Comparison of ENCODE assay signal across 22 cellular contexts in the genomic region with DNA sequence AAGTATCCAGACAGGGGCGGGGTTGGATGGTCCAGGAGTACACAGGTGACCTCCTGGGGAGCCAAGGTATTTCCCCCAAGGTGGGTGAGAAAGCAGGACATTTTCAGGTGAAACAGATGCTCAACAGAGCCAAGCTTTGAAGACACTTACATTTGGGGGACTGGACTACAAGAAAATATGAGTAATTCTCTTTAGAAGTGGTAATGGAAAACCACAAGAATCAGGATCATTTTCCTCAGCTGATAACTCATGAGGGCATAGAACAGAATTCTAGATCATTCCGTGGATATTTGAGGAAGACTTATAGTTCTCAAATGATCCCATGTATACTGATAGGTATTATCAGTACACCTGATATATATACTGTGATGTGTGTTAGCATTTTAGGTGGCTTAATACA.
DNase-seq lines count a peak whose midpoint lies in the region; ATAC-seq, FAIRE-seq and TF ChIP-seq lines count a peak whose summit lies in the region.
"Had no signal": no experiment of that assay in that cellular context is flagged by ENCODE, and none has a peak within 500 bp of the region (broad histone marks: within the 10 kb centered on the region; RNA-seq: fewer than 3 reads in every experiment).

No MANE protein-coding gene starts in this region.

- no peaks in the 10 kb centered on the region for H4K20me1 ChIP-seq in OCI-LY3 (ENCODE audit: insufficient read depth, low read length)
- H4K20me1 ChIP-seq in astrocyte (ENCODE audit: insufficient read depth, low read length): peaks cover 14% of the 10 kb centered on the region

- POLR2A ChIA-PET in CD8-positive, alpha-beta T cell (lab: Charles Lee): no interaction called here

- H3K4me1 ChIP-seq in OCI-LY3 (ENCODE audit: low read length) (peaks cover 75% of the 10 kb centered on the region), astrocyte (ENCODE audit: insufficient read depth, low read length) (peaks cover 19% of the 10 kb centered on the region), colonic mucosa (no peaks in the 10 kb centered on the region)
- no peaks in the 10 kb centered on the region for H3K4me1 ChIP-seq in CD8-positive, alpha-beta T cell (ENCODE audit: insufficient read depth, low read length)
- H3K4me1 ChIP-seq: Peyer's patch had no signal

- peaks cover 34% of the 10 kb centered on the region for H3K4me1 Mint-ChIP-seq in activated T-cell treated with anti-CD3 and anti-CD28 coated beads, Interleukin-2, amount 50 U/mL, for 72 hours (ENCODE audit: low read depth)
- peaks cover 19% of the 10 kb centered on the region for H3K4me1 Mint-ChIP-seq in astrocyte (ENCODE audit: low read depth, unreplicated experiment)
- H3K4me1 Mint-ChIP-seq in stimulated activated effector memory CD8-positive, alpha-beta T cell treated with anti-CD3 and anti-CD28 coated beads, Interleukin-12 subunit alpha, Interleukin-12 subunit beta, amount 100 ng/mL, for 72 hours: peaks cover 29% of the 10 kb centered on the region
- H3K4me1 Mint-ChIP-seq in CD8-positive, alpha-beta T cell (ENCODE audit: low read depth): peaks cover 2% of the 10 kb centered on the region

- no peak for ATAC-seq in activated T-cell treated with anti-CD3 and anti-CD28 coated beads, Interleukin-2, amount 50 U/mL, for 72 hours (replicated peaks in 1 of 2)
- no peak for ATAC-seq in stimulated activated effector memory CD8-positive, alpha-beta T cell treated with anti-CD3 and anti-CD28 coated beads, Interleukin-12 subunit alpha, Interleukin-12 subunit beta, amount 100 ng/mL, for 72 hours
- ATAC-seq in HG02623 (IDR thresholded peaks at IDR 0.05; ENCODE audit: unreplicated experiment): no peak
- ATAC-seq in CD8-positive, alpha-beta T cell: no peak
- ATAC-seq: A549, HepG2 had no signal

- H3K36me3 ChIP-seq in OCI-LY3 (replicated peaks; ENCODE audit: low read depth, low read length): peaks cover 4% of the 10 kb centered on the region
- no peaks in the 10 kb centered on the region for H3K36me3 ChIP-seq in astrocyte (ENCODE audit: insufficient read depth, low read length)
- H3K36me3 ChIP-seq in colonic mucosa: no peaks in the 10 kb centered on the region
- H3K36me3 ChIP-seq in CD8-positive, alpha-beta T cell (ENCODE audit: insufficient read depth, low read length): no peaks in the 10 kb centered on the region
- H3K36me3 ChIP-seq: Peyer's patch had no signal

- H2AFZ ChIP-seq in OCI-LY3 (ENCODE audit: low read depth, low read length) (no peak overlapping the region), astrocyte (ENCODE audit: low read depth, low read length) (no peak overlapping the region)

- H3K9me3 Mint-ChIP-seq in activated T-cell treated with anti-CD3 and anti-CD28 coated beads, Interleukin-2, amount 50 U/mL, for 72 hours: no peaks in the 10 kb centered on the region
- H3K9me3 Mint-ChIP-seq in astrocyte (ENCODE audit: unreplicated experiment): no peaks in the 10 kb centered on the region
- H3K9me3 Mint-ChIP-seq in stimulated activated effector memory CD8-positive, alpha-beta T cell treated with anti-CD3 and anti-CD28 coated beads, Interleukin-12 subunit alpha, Interleukin-12 subunit beta, amount 100 ng/mL, for 72 hours: no peaks in the 10 kb centered on the region
- no peaks in the 10 kb centered on the region for H3K9me3 Mint-ChIP-seq in CD8-positive, alpha-beta T cell
- H3K9me3 Mint-ChIP-seq: CD4-positive, alpha-beta T cell had no signal

- peaks cover 0 to 2% of the 10 kb centered on the region in 2 donors for H3K36me3 Mint-ChIP-seq in activated T-cell treated with anti-CD3 and anti-CD28 coated beads, Interleukin-2, amount 50 U/mL, for 72 hours (ENCODE audit: insufficient read depth in 2 of 2)
- no peaks in the 10 kb centered on the region for H3K36me3 Mint-ChIP-seq in astrocyte (ENCODE audit: low read depth, unreplicated experiment)
- peaks cover 10% of the 10 kb centered on the region for H3K36me3 Mint-ChIP-seq in stimulated activated effector memory CD8-positive, alpha-beta T cell treated with anti-CD3 and anti-CD28 coated beads, Interleukin-12 subunit alpha, Interleukin-12 subunit beta, amount 100 ng/mL, for 72 hours
- H3K36me3 Mint-ChIP-seq in CD8-positive, alpha-beta T cell: no peaks in the 10 kb centered on the region

- H3K27me3 ChIP-seq in OCI-LY3 (ENCODE audit: low read depth, low read length) (no peaks in the 10 kb centered on the region), astrocyte (ENCODE audit: insufficient read depth, low read length) (no peaks in the 10 kb centered on the region), colonic mucosa (no peaks in the 10 kb centered on the region)
- H3K27me3 ChIP-seq in CD8-positive, alpha-beta T cell (ENCODE audit: insufficient read depth, low read length): no peaks in the 10 kb centered on the region
- H3K27me3 ChIP-seq: Peyer's patch had no signal

- H3K27me3 Mint-ChIP-seq in activated T-cell treated with anti-CD3 and anti-CD28 coated beads, Interleukin-2, amount 50 U/mL, for 72 hours (ENCODE audit: low read depth): peaks cover 8% of the 10 kb centered on the region
- H3K27me3 Mint-ChIP-seq in astrocyte (ENCODE audit: low read depth, unreplicated experiment): no peaks in the 10 kb centered on the region
- H3K27me3 Mint-ChIP-seq in CD8-positive, alpha-beta T cell (ENCODE audit: low read depth): no peaks in the 10 kb centered on the region
- H3K27me3 Mint-ChIP-seq: CD4-positive, alpha-beta T cell had no signal

- H3K27ac ChIP-seq in OCI-LY3 (ENCODE audit: low read length) (peak overlapping the region; percentile 84), astrocyte (ENCODE audit: low read depth, low read length) (no peak overlapping the region), colonic mucosa (no peak overlapping the region)
- no peak overlapping the region for H3K27ac ChIP-seq in CD8-positive, alpha-beta T cell (ENCODE audit: low read depth, low read length)
- H3K27ac ChIP-seq: A549, Peyer's patch had no signal

- DNase-seq in activated T-cell treated with anti-CD3 and anti-CD28 coated beads, Interleukin-2, amount 50 U/mL, for 72 hours: no peak
- DNase-seq in activated T-cell treated with anti-CD3 and anti-CD28 coated beads, Interleukin-2, amount 50 U/mL, for 1 hour: no peak
- DNase-seq in astrocyte (ENCODE audit: low read depth) (peak; percentile 47), colonic mucosa (no peak)
- no peak for DNase-seq in stimulated activated effector memory CD8-positive, alpha-beta T cell treated with anti-CD3 and anti-CD28 coated beads, Interleukin-12 subunit alpha, Interleukin-12 subunit beta, amount 100 ng/mL, for 72 hours (ENCODE audit: low spot score in 2 of 2)
- no peak for DNase-seq in CD8-positive, alpha-beta T cell
- DNase-seq: AML-193; CD4-positive, alpha-beta T cell; DMS79 treated with DMSO at 0.1 percent for 48 hours; MM.1S; NCI-H1105; NCI-H1930; NCI-H2171; NCI-H82; Peyer's patch; SIG-M5 had no signal

- intact Hi-C loops in colonic mucosa (cut with DNase I): no loop called here
- intact Hi-C loops in CD8-positive, alpha-beta T cell (cut with DNase I, micrococcal nuclease): no loop called here

- H3K4me3 ChIP-seq in OCI-LY3 (ENCODE audit: low read length) (peak overlapping the region; percentile 65), astrocyte (ENCODE audit: insufficient read depth, low read depth, low read length) (no peak overlapping the region), colonic mucosa (no peak overlapping the region)
- H3K4me3 ChIP-seq in CD8-positive, alpha-beta T cell (ENCODE audit: low read depth, low read length): no peak overlapping the region
- H3K4me3 ChIP-seq: A549, Peyer's patch had no signal

- no peak for FAIRE-seq in astrocyte (lab: Jason Lieb, UNC)
- FAIRE-seq: A549, D721Med, H1, HepG2 had no signal

- peak overlapping the region; percentile 75 for H3K4me2 ChIP-seq in OCI-LY3 (ENCODE audit: low read length)
- H3K4me2 ChIP-seq in astrocyte (ENCODE audit: low read length): peak overlapping the region; percentile 63
- H3K4me2 ChIP-seq: A549 had no signal

- peak overlapping the region; percentile 82 for H3K27ac Mint-ChIP-seq in activated T-cell treated with anti-CD3 and anti-CD28 coated beads, Interleukin-2, amount 50 U/mL, for 72 hours
- no peak overlapping the region for H3K27ac Mint-ChIP-seq in astrocyte (ENCODE audit: unreplicated experiment)
- H3K27ac Mint-ChIP-seq in stimulated activated effector memory CD8-positive, alpha-beta T cell treated with anti-CD3 and anti-CD28 coated beads, Interleukin-12 subunit alpha, Interleukin-12 subunit beta, amount 100 ng/mL, for 72 hours: peak overlapping the region; percentile 92
- no peak overlapping the region for H3K27ac Mint-ChIP-seq in CD8-positive, alpha-beta T cell

- H3K9ac ChIP-seq in OCI-LY3 (ENCODE audit: low read length) (peak overlapping the region; percentile 22; the same call in 1 of the 2 replicates), astrocyte (ENCODE audit: low read length) (no peak overlapping the region), colonic mucosa (ENCODE audit: low read depth in 2 of 2, low read length in 2 of 2) (no peak overlapping the region)

- H3K79me2 ChIP-seq in OCI-LY3 (ENCODE audit: low read length) (peaks cover 15% of the 10 kb centered on the region), astrocyte (ENCODE audit: insufficient read depth, low read length) (no peaks in the 10 kb centered on the region)

- H3K4me3 Mint-ChIP-seq in activated T-cell treated with anti-CD3 and anti-CD28 coated beads, Interleukin-2, amount 50 U/mL, for 72 hours: peak overlapping the region; percentile 53 to 75
- H3K4me3 Mint-ChIP-seq in astrocyte (ENCODE audit: unreplicated experiment): no peak overlapping the region
- H3K4me3 Mint-ChIP-seq in stimulated activated effector memory CD8-positive, alpha-beta T cell treated with anti-CD3 and anti-CD28 coated beads, Interleukin-12 subunit alpha, Interleukin-12 subunit beta, amount 100 ng/mL, for 72 hours: peak overlapping the region; percentile 44
- H3K4me3 Mint-ChIP-seq in CD8-positive, alpha-beta T cell: no peak overlapping the region

- CTCF ChIA-PET in CD8-positive, alpha-beta T cell (lab: Charles Lee): no interaction called here

- H3K9me3 ChIP-seq in OCI-LY3 (ENCODE audit: insufficient read depth, low read length) (no peaks in the 10 kb centered on the region), astrocyte (ENCODE audit: insufficient read depth, low read depth, low read length) (no peaks in the 10 kb centered on the region), colonic mucosa (no peaks in the 10 kb centered on the region)
- no peaks in the 10 kb centered on the region for H3K9me3 ChIP-seq in CD8-positive, alpha-beta T cell (ENCODE audit: low read length)
- H3K9me3 ChIP-seq: A549, Peyer's patch had no signal

- TF ChIP-seq CTCF in OCI-LY3 (IDR thresholded peaks at IDR 0.05; ENCODE audit: low read depth, low read length) (no peak), astrocyte (IDR thresholded peaks at IDR 0.05; ENCODE audit: insufficient read depth, low read depth, low read length) (no peak), colonic mucosa (IDR thresholded peaks at IDR 0.05) (no peak)
- no peak for TF ChIP-seq CTCF in CD8-positive, alpha-beta T cell (IDR thresholded peaks at IDR 0.05)

Comparison
In these comparisons a context has a peak if more than half of its experiments do, and no peak if none do; other contexts are left out.
1. H3K27ac Mint-ChIP-seq: peak in activated T-cell treated with anti-CD3 and anti-CD28 coated beads, Interleukin-2, amount 50 U/mL, for 72 hours (single experiment) and stimulated activated effector memory CD8-positive, alpha-beta T cell treated with anti-CD3 and anti-CD28 coated beads, Interleukin-12 subunit alpha, Interleukin-12 subunit beta, amount 100 ng/mL, for 72 hours (single experiment); none in astrocyte (single experiment) and CD8-positive, alpha-beta T cell (single experiment).
2. H3K4me3 Mint-ChIP-seq: peak in activated T-cell treated with anti-CD3 and anti-CD28 coated beads, Interleukin-2, amount 50 U/mL, for 72 hours (2 of 2) and stimulated activated effector memory CD8-positive, alpha-beta T cell treated with anti-CD3 and anti-CD28 coated beads, Interleukin-12 subunit alpha, Interleukin-12 subunit beta, amount 100 ng/mL, for 72 hours (single experiment); none in astrocyte (single experiment) and CD8-positive, alpha-beta T cell (single experiment).